9 cellular contexts compared by ENCODE assay signal in the genomic region with DNA sequence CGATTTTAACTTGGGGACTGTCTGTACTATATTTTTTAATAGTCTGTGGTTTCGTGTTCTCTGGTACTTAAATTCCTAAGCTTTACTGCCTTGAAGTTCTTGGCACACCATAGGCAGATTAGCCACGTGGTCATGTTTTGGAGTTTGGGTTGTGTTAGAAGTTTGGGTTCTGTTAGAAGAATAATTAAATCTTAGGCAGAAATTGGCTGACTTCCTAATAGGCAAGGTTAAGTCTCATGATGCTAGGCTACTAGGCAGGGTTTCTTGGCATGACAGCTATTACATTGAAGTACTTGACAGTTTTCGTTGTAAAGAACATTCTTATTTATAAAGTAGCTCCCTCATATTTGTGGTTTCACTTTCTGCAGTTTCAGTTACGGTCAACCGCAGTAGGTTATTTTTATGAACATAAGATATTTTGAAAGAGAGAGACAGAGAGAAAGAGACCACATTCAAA. TPM values are rescaled to one million over a fixed set of nuclear protein-coding genes. Genes with fewer than 3 reads are reported as not detected.
DNase-seq lines count a peak whose midpoint lies in the region; ATAC-seq and TF ChIP-seq lines count a peak whose summit lies in the region.
"Had no signal": no experiment of that assay in that cellular context is flagged by ENCODE, and none has a peak within 500 bp of the region (broad histone marks: within the 10 kb centered on the region; RNA-seq: fewer than 3 reads in every experiment).

No MANE protein-coding gene starts in this region.

- H4K20me1 ChIP-seq in BLaER1 treated with 17β-estradiol and CSF1 and Interleukin-3, amounts not matched to agents 10 nM and 100 nM, result no peaks in the 10 kb centered on the region
- no peaks in the 10 kb centered on the region for H4K20me1 ChIP-seq in SU-DHL-6 (ENCODE audit: low read depth, low read length)

- TF ChIP-seq CTCF in SU-DHL-6 (IDR thresholded peaks at IDR 0.05; ENCODE audit: insufficient read depth, low read length, poor library complexity, severe bottlenecking) (no peak), testis (IDR thresholded peaks at IDR 0.05) (no peak)

- H3K4me2 ChIP-seq in BLaER1 treated with 17β-estradiol and CSF1 and Interleukin-3, amounts not matched to agents 10 nM and 100 nM, result peak overlapping the region; percentile 60 to 92 (median 76)
- peak overlapping the region; percentile 99 for H3K4me2 ChIP-seq in SU-DHL-6 (ENCODE audit: low read depth, low read length, poor library complexity, severe bottlenecking)

- no peaks in the 10 kb centered on the region for H3K27me3 ChIP-seq in BLaER1 treated with 17β-estradiol and CSF1 and Interleukin-3, amounts not matched to agents 10 nM and 100 nM
- H3K27me3 ChIP-seq in SU-DHL-6 (ENCODE audit: low read length) (no peaks in the 10 kb centered on the region), testis (no peaks in the 10 kb centered on the region)

- H2AFZ ChIP-seq in SU-DHL-6 (ENCODE audit: low read depth, low read length, severe bottlenecking), result no peak overlapping the region

- DNase-seq in foreskin melanocyte (peak; percentile 96), testis (peak; percentile 50), dermis blood vessel endothelial cell (no peak), posterior vena cava (ENCODE audit: low spot score) (no peak)

- peaks cover 24 to 57% (median 48%) of the 10 kb centered on the region in 10 experiments for H3K4me1 ChIP-seq in BLaER1 treated with 17β-estradiol and CSF1 and Interleukin-3, amounts not matched to agents 10 nM and 100 nM
- no peaks in the 10 kb centered on the region for H3K4me1 ChIP-seq in testis

- H3F3A ChIP-seq in SU-DHL-6 (ENCODE audit: insufficient read depth), result peaks cover 35% of the 10 kb centered on the region

- no peaks in the 10 kb centered on the region for H3K9me2 ChIP-seq in SU-DHL-6 (replicated peaks; ENCODE audit: insufficient read depth, low read length)

- H3K27ac ChIP-seq in BLaER1 treated with 17β-estradiol and CSF1 and Interleukin-3, amounts not matched to agents 10 nM and 100 nM, result peak overlapping the region in 10 of 11 experiments; percentile 4 to 72 (median 52); a peak in 19 of 22 replicates
- peak overlapping the region; percentile 100 for H3K27ac ChIP-seq in SU-DHL-6 (ENCODE audit: low read depth, low read length)
- no peak overlapping the region for H3K27ac ChIP-seq in testis

- TF ChIP-seq POLR2A in testis (IDR thresholded peaks at IDR 0.05), result no peak

- peaks cover 16 to 66% (median 41%) of the 10 kb centered on the region in 11 experiments for H3K9me3 ChIP-seq in BLaER1 treated with 17β-estradiol and CSF1 and Interleukin-3, amounts not matched to agents 10 nM and 100 nM (replicated peaks in 1 of 11)
- peaks cover 10% of the 10 kb centered on the region; the same call in 1 of the 2 replicates for H3K9me3 ChIP-seq in SU-DHL-6 (ENCODE audit: insufficient read depth, low read length)
- no peaks in the 10 kb centered on the region for H3K9me3 ChIP-seq in testis

- ATAC-seq in GM19372 (IDR thresholded peaks at IDR 0.05; ENCODE audit: low read depth, unreplicated experiment), result peak; percentile 80
- ATAC-seq in HG03354 (IDR thresholded peaks at IDR 0.05; ENCODE audit: poor library complexity, severe bottlenecking, unreplicated experiment), result peak; percentile 76
- ATAC-seq: K562 had no signal

- H3K9ac ChIP-seq in BLaER1 treated with 17β-estradiol and CSF1 and Interleukin-3, amounts not matched to agents 10 nM and 100 nM, result peak overlapping the region in 8 of 11 experiments; percentile 3 to 64 (median 14); a peak in 7 of 22 replicates
- H3K9ac ChIP-seq in SU-DHL-6 (ENCODE audit: low read length), result peak overlapping the region; percentile 56

- peaks cover 0 to 8% (median 0%) of the 10 kb centered on the region in 11 experiments; a peak in 2 of 22 replicates for H3K36me3 ChIP-seq in BLaER1 treated with 17β-estradiol and CSF1 and Interleukin-3, amounts not matched to agents 10 nM and 100 nM
- peaks cover 6% of the 10 kb centered on the region for H3K36me3 ChIP-seq in SU-DHL-6 (ENCODE audit: low read length)
- H3K36me3 ChIP-seq in testis (ENCODE audit: low read depth, missing control alignments), result no peaks in the 10 kb centered on the region

- intact Hi-C loops in testis (cut with DNase I; ENCODE audit: low total_unique reads) (no loop called here), posterior vena cava (cut with DNase I) (no loop called here)

- peak overlapping the region in 6 of 10 experiments; percentile 27 to 39 (median 36); a peak in 10 of 20 replicates for H3K4me3 ChIP-seq in BLaER1 treated with 17β-estradiol and CSF1 and Interleukin-3, amounts not matched to agents 10 nM and 100 nM
- H3K4me3 ChIP-seq in SU-DHL-6 (ENCODE audit: insufficient read depth, low read length, poor library complexity, severe bottlenecking) (peak overlapping the region; percentile 19), testis (no peak overlapping the region)
- H3K4me3 ChIP-seq: K562 had no signal

- H3K79me2 ChIP-seq in SU-DHL-6 (ENCODE audit: insufficient read depth, low read length), result no peaks in the 10 kb centered on the region

- WGBS in testis, 2 donors, result 47 to 50% methylated on average over 6 of the region's 6 CpGs

RNA-seq across cellular contexts. Expression of gene MMP7, which starts 30.0 kb away (rescaled TPM):
- under 1 TPM in 1 of 2 donors, not detected in 1; 0.63 TPM for total RNA-seq in testis
- 6.2 TPM for polyA plus RNA-seq in testis (ENCODE audit: insufficient read depth, low read depth, low replicate concordance)
- total RNA-seq in dermis blood vessel endothelial cell, result 3.7 and 9.2 TPM in 2 replicates
- total RNA-seq in posterior vena cava, result not detected
- polyA plus RNA-seq: K562 had no signal

Comparison
In these comparisons a context has a peak if more than half of its experiments do, and no peak if none do; other contexts are left out.
1. H3K27ac ChIP-seq: peak in BLaER1 treated with 17β-estradiol and CSF1 and Interleukin-3, amounts not matched to agents 10 nM and 100 nM (10 of 11) and SU-DHL-6 (single experiment); none in testis (0 of 2).
2. H3K4me3 ChIP-seq: peak in BLaER1 treated with 17β-estradiol and CSF1 and Interleukin-3, amounts not matched to agents 10 nM and 100 nM (6 of 10) and SU-DHL-6 (single experiment); none in testis (0 of 2).
3. DNase-seq: peak in foreskin melanocyte (single experiment) and testis (single experiment); none in dermis blood vessel endothelial cell (single experiment) and posterior vena cava (single experiment).